33 cellular contexts compared by ENCODE assay signal in the genomic region with DNA sequence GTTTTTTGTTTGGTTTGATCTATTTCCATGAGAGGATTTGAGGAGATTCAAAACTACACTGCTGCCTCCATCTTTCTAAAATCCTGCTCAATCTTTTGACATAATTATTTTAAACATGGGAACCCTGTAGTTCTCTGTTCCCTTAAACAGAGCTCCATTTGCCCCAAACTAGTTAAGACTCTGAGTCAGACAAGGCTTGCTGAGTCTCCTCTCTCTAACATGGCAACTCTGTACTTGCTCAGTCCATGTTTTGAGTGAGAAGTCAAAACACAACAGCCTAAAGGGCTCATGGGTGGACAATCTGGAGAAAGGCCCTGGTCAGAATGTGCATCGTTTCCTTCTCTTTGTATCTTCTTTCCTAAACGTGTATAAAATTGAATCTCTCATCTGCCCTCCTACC. TPM values are rescaled to one million over a fixed set of nuclear protein-coding genes. Genes with fewer than 3 reads are reported as not detected.
DNase-seq lines count a peak whose midpoint lies in the region; ATAC-seq and TF ChIP-seq lines count a peak whose summit lies in the region.
"Had no signal": no experiment of that assay in that cellular context is flagged by ENCODE, and none has a peak within 500 bp of the region (broad histone marks: within the 10 kb centered on the region; RNA-seq: fewer than 3 reads in every experiment).

No MANE protein-coding gene starts in this region.

- peak overlapping the region; percentile 53 for H3K4me2 ChIP-seq in OCI-LY7 (ENCODE audit: low read length)
- H3K4me2 ChIP-seq: SK-N-SH had no signal

- no peaks in the 10 kb centered on the region for H3K9me3 Mint-ChIP-seq in activated naive CD8-positive, alpha-beta T cell treated with anti-CD3 and anti-CD28 coated beads, Interleukin-2, amount 50 U/mL, for 24 hours
- no peaks in the 10 kb centered on the region for H3K9me3 Mint-ChIP-seq in activated naive CD8-positive, alpha-beta T cell treated with anti-CD3 and anti-CD28 coated beads for 36 hours
- H3K9me3 Mint-ChIP-seq in stimulated activated naive B cell treated with anti-CD40 and anti-IgM and Interleukin-4, amounts not matched to agents 10 μg/mL and 1 μg/mL and 100 μg/mL, for 72 hours = no peaks in the 10 kb centered on the region
- H3K9me3 Mint-ChIP-seq: CD8-positive, alpha-beta memory T cell; nephron had no signal

- TF ChIP-seq CTCF in OCI-LY7 (conservative IDR thresholded peaks at IDR 0.05; ENCODE audit: low read length) = no peak

- no peak for DNase-seq in activated naive CD8-positive, alpha-beta T cell treated with anti-CD3 and anti-CD28 coated beads, Interleukin-2, amount 50 U/mL, for 24 hours
- DNase-seq in activated naive CD8-positive, alpha-beta T cell treated with anti-CD3 and anti-CD28 coated beads for 36 hours = no peak
- DNase-seq in OCI-LY7 (ENCODE audit: low spot score) (no peak), ecto neural progenitor cell (ENCODE audit: low spot score) (no peak)
- no peak for DNase-seq in stimulated activated naive B cell treated with anti-CD40 and anti-IgM and Interleukin-4, amounts not matched to agents 10 μg/mL and 1 μg/mL and 100 μg/mL, for 72 hours
- DNase-seq: activated CD8-positive, alpha-beta memory T cell treated with anti-CD3 and anti-CD28 coated beads for 24 hours; CD8-positive, alpha-beta memory T cell; colonic mucosa; effector memory CD4-positive, alpha-beta T cell; GM23248; hypothalamus; mucosa of descending colon; NCI-H1092; NCI-H1694 treated with DMSO at 0.1 percent for 48 hours; psoas muscle; SK-N-SH; trophoblast cell had no signal

- H4K20me1 ChIP-seq in OCI-LY7 (ENCODE audit: insufficient read depth, low read length) = no peaks in the 10 kb centered on the region

- intact Hi-C loops in OCI-LY7 (cut with micrococcal nuclease; ENCODE audit: unreplicated experiment) = no loop called here

- no peak overlapping the region for H3K27ac ChIP-seq in OCI-LY7 (ENCODE audit: low read depth, low read length, poor library complexity, severe bottlenecking)
- H3K27ac ChIP-seq: ascending aorta, cardiac muscle cell, colonic mucosa, GM23248, psoas muscle had no signal

- POLR2A ChIA-PET in OCI-LY7 (lab: Charles Lee) = interaction anchor here (0.6 kb wide), 1 partner anchor 94 kb away, joined by 4 read pairs; no protein-coding TSS in a partner anchor

- H3K9me3 ChIP-seq in OCI-LY7 (ENCODE audit: low read length) = no peaks in the 10 kb centered on the region
- H3K9me3 ChIP-seq: ascending aorta, colonic mucosa, mucosa of descending colon, psoas muscle, SK-N-SH had no signal

- H3K4me1 ChIP-seq in OCI-LY7 (ENCODE audit: insufficient read depth, low read length, poor library complexity, severe bottlenecking) = peaks cover 16% of the 10 kb centered on the region
- H3K4me1 ChIP-seq: ascending aorta, colonic mucosa, psoas muscle had no signal

- H3K27ac Mint-ChIP-seq in activated naive CD8-positive, alpha-beta T cell treated with anti-CD3 and anti-CD28 coated beads, Interleukin-2, amount 50 U/mL, for 24 hours = peak overlapping the region; percentile 39
- no peak overlapping the region for H3K27ac Mint-ChIP-seq in activated naive CD8-positive, alpha-beta T cell treated with anti-CD3 and anti-CD28 coated beads for 36 hours
- H3K27ac Mint-ChIP-seq in stimulated activated naive B cell treated with anti-CD40 and anti-IgM and Interleukin-4, amounts not matched to agents 10 μg/mL and 1 μg/mL and 100 μg/mL, for 72 hours = peak overlapping the region; percentile 95
- H3K27ac Mint-ChIP-seq: activated naive CD8-positive, alpha-beta T cell; CD8-positive, alpha-beta memory T cell; nephron had no signal

- H3K36me3 Mint-ChIP-seq in activated naive CD8-positive, alpha-beta T cell treated with anti-CD3 and anti-CD28 coated beads, Interleukin-2, amount 50 U/mL, for 24 hours (ENCODE audit: low read depth) = no peaks in the 10 kb centered on the region
- H3K36me3 Mint-ChIP-seq in activated naive CD8-positive, alpha-beta T cell treated with anti-CD3 and anti-CD28 coated beads for 36 hours = no peaks in the 10 kb centered on the region
- H3K36me3 Mint-ChIP-seq in stimulated activated naive B cell treated with anti-CD40 and anti-IgM and Interleukin-4, amounts not matched to agents 10 μg/mL and 1 μg/mL and 100 μg/mL, for 72 hours = no peaks in the 10 kb centered on the region
- H3K36me3 Mint-ChIP-seq: activated naive CD8-positive, alpha-beta T cell; CD8-positive, alpha-beta memory T cell had no signal

- H3K4me3 Mint-ChIP-seq in activated naive CD8-positive, alpha-beta T cell treated with anti-CD3 and anti-CD28 coated beads, Interleukin-2, amount 50 U/mL, for 24 hours = no peak overlapping the region
- no peak overlapping the region for H3K4me3 Mint-ChIP-seq in activated naive CD8-positive, alpha-beta T cell treated with anti-CD3 and anti-CD28 coated beads for 36 hours
- no peak overlapping the region for H3K4me3 Mint-ChIP-seq in stimulated activated naive B cell treated with anti-CD40 and anti-IgM and Interleukin-4, amounts not matched to agents 10 μg/mL and 1 μg/mL and 100 μg/mL, for 72 hours
- H3K4me3 Mint-ChIP-seq: activated naive CD8-positive, alpha-beta T cell; CD8-positive, alpha-beta memory T cell; nephron had no signal

- no TSS peak for BruUV-seq in OCI-LY7 (replicated peaks; lab: Mats Ljungman, UMichigan)

- no peaks in the 10 kb centered on the region for H3K79me2 ChIP-seq in OCI-LY7 (ENCODE audit: insufficient read depth, low read depth, low read length)

- CTCF ChIA-PET in OCI-LY7 (lab: Charles Lee; ENCODE audit: unreplicated experiment) = interaction anchor here (0.6 to 1.0 kb wide), 2 partner anchors 288 to 570 kb away, joined by 3 to 4 read pairs; no protein-coding TSS in a partner anchor

- ATAC-seq in activated naive CD8-positive, alpha-beta T cell treated with anti-CD3 and anti-CD28 coated beads, Interleukin-2, amount 50 U/mL, for 24 hours = no peak
- ATAC-seq in HG02642 (IDR thresholded peaks at IDR 0.05; ENCODE audit: poor library complexity, unreplicated experiment) (peak; percentile 5), HG03097 (IDR thresholded peaks at IDR 0.05; ENCODE audit: low FRiP score, unreplicated experiment) (no peak)
- peak; percentile 26 to 29 for ATAC-seq in stimulated activated naive B cell treated with anti-CD40 and anti-IgM and Interleukin-4, amounts not matched to agents 10 μg/mL and 1 μg/mL and 100 μg/mL, for 72 hours (replicated peaks)
- ATAC-seq: mucosa of descending colon, psoas muscle, sciatic nerve had no signal

- H3K4me3 ChIP-seq in OCI-LY7 (ENCODE audit: low read depth, low read length, poor library complexity, severe bottlenecking) = no peak overlapping the region
- H3K4me3 ChIP-seq: ascending aorta, cardiac muscle cell, colonic mucosa, GM23248, lung, mucosa of descending colon, psoas muscle had no signal

- H3K36me3 ChIP-seq in OCI-LY7 (ENCODE audit: insufficient read depth, low read length) = no peaks in the 10 kb centered on the region
- H3K36me3 ChIP-seq: ascending aorta, cardiac muscle cell, colonic mucosa had no signal

- H3K9me2 ChIP-seq in OCI-LY7 (ENCODE audit: insufficient read depth, low read length) = no peaks in the 10 kb centered on the region
- H3K9me2 ChIP-seq: SK-N-SH had no signal

- peaks cover 2% of the 10 kb centered on the region for H3K27me3 Mint-ChIP-seq in activated naive CD8-positive, alpha-beta T cell treated with anti-CD3 and anti-CD28 coated beads, Interleukin-2, amount 50 U/mL, for 24 hours
- peaks cover 4% of the 10 kb centered on the region for H3K27me3 Mint-ChIP-seq in activated naive CD8-positive, alpha-beta T cell treated with anti-CD3 and anti-CD28 coated beads for 36 hours
- H3K27me3 Mint-ChIP-seq in stimulated activated naive B cell treated with anti-CD40 and anti-IgM and Interleukin-4, amounts not matched to agents 10 μg/mL and 1 μg/mL and 100 μg/mL, for 72 hours = peaks cover 2 to 10% of the 10 kb centered on the region in 2 donors

- peaks cover 26% of the 10 kb centered on the region for H3K4me1 Mint-ChIP-seq in activated naive CD8-positive, alpha-beta T cell treated with anti-CD3 and anti-CD28 coated beads, Interleukin-2, amount 50 U/mL, for 24 hours
- H3K4me1 Mint-ChIP-seq in activated naive CD8-positive, alpha-beta T cell treated with anti-CD3 and anti-CD28 coated beads for 36 hours = peaks cover 14% of the 10 kb centered on the region
- peaks cover 23 to 32% of the 10 kb centered on the region in 2 donors for H3K4me1 Mint-ChIP-seq in stimulated activated naive B cell treated with anti-CD40 and anti-IgM and Interleukin-4, amounts not matched to agents 10 μg/mL and 1 μg/mL and 100 μg/mL, for 72 hours
- H3K4me1 Mint-ChIP-seq: nephron had no signal

- peak overlapping the region; percentile 50; the same call in 1 of the 2 replicates for H2AFZ ChIP-seq in OCI-LY7 (ENCODE audit: low read length)
- H2AFZ ChIP-seq: GM23248 had no signal

RNA-seq across cellular contexts. Expression of gene STAMBP, which starts 7.1 kb away (rescaled TPM):
- 10 to 100 TPM; 72.6 to 76.4 TPM for total RNA-seq in activated naive CD8-positive, alpha-beta T cell treated with anti-CD3 and anti-CD28 coated beads for 36 hours
- total RNA-seq in OCI-LY7 (2014; rRNA removed; shearing (Covaris generic)) = 23.4 and 27.2 TPM in 2 replicates
- 43.7 and 49.0 TPM in 2 replicates for total RNA-seq in OCI-LY7 (2022)

RNA-seq across cellular contexts. Expression of gene C2orf78, which starts 37.7 kb away (rescaled TPM):
- not detected for total RNA-seq in activated naive CD8-positive, alpha-beta T cell treated with anti-CD3 and anti-CD28 coated beads for 36 hours
- not detected in 2 replicates for total RNA-seq in OCI-LY7 (2014; rRNA removed; shearing (Covaris generic))
- not detected in 2 replicates for total RNA-seq in OCI-LY7 (2022)
- total RNA-seq: ascending aorta; CD8-positive, alpha-beta memory T cell; colonic mucosa; epithelial cell of proximal tubule; glomerular endothelial cell; GM23248; HT1080; lung; M059J; mucosa of descending colon; NCI-H460; omental fat pad; psoas muscle; sciatic nerve; subcutaneous adipose tissue; T-helper 1 cell treated with Interleukin-12 subunit alpha and Interleukin-12 subunit beta and Interleukin-4 antibody, amounts not matched to agents 30 ng/mL and 1 ng/mL, for 36 hours had no signal

RNA-seq across cellular contexts. Expression of gene DUSP11, which starts 41.8 kb away (rescaled TPM):
- total RNA-seq in activated naive CD8-positive, alpha-beta T cell treated with anti-CD3 and anti-CD28 coated beads for 36 hours = 10 to 100 TPM; 30.2 to 31.0 TPM
- total RNA-seq in OCI-LY7 (2014; rRNA removed; shearing (Covaris generic)) = 33.9 and 40.9 TPM in 2 replicates
- 25.0 and 28.1 TPM in 2 replicates for total RNA-seq in OCI-LY7 (2022)

Comparison
In these comparisons a context has a peak if more than half of its experiments do, and no peak if none do; other contexts are left out.
1. ATAC-seq: peak in HG02642 (single experiment) and stimulated activated naive B cell treated with anti-CD40 and anti-IgM and Interleukin-4, amounts not matched to agents 10 μg/mL and 1 μg/mL and 100 μg/mL, for 72 hours (2 of 2); none in activated naive CD8-positive, alpha-beta T cell treated with anti-CD3 and anti-CD28 coated beads, Interleukin-2, amount 50 U/mL, for 24 hours (single experiment) and HG03097 (single experiment).